13 cellular contexts compared by ENCODE assay signal in the genomic region with DNA sequence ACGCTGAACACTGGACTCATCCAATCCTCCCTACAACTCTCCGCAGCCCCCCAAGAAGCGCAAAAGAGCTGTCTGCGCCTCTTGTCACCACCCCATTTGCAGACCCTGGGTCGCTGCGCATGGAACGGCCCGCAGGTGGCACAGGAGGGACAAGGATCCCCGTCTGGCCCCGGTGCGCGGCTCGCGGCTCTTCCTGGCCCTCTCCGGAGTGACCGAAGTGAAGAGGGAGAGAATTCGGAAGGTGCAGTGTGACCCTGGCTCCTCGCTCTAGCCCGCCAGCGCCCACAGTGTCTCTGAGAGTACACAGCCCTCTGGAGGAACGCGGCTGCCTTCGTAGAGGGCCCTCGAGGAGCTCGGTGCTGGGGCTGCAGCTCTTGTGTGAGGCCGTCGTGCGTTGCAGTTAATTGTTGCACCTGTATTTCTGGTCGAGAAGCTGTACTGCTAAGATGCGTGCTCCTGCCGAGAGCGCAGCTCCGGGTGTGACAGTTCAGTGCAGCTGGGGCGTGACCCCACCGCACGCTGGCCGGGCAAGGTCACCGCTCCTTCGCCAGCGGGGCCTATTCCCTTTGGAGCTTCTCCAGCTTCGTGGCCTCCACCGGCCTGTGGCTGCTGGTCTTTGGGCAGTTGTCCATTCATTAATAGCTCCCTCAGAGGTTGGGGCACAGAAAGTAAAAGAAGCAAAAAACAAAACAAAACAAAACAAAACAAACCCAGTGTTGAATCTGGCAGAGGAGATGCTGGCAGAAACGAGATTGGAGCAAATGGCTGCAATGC.
DNase-seq lines count a peak whose midpoint lies in the region; TF ChIP-seq lines count a peak whose summit lies in the region.
"Had no signal": no experiment of that assay in that cellular context is flagged by ENCODE, and none has a peak within 500 bp of the region (broad histone marks: within the 10 kb centered on the region; RNA-seq: fewer than 3 reads in every experiment).

No MANE protein-coding gene starts in this region.

- no peaks in the 10 kb centered on the region for H3K9me3 ChIP-seq in iPS-15b (ENCODE audit: control insufficient read depth, insufficient read depth, low read length)
- no peaks in the 10 kb centered on the region for H3K9me3 ChIP-seq in parathyroid adenoma (ENCODE audit: control insufficient read depth, low read length)
- no peaks in the 10 kb centered on the region for H3K9me3 ChIP-seq in BE2C

- H3K27ac ChIP-seq in parathyroid adenoma, result no peak overlapping the region

- in situ Hi-C loops in G401 (cut with HindIII; ENCODE audit: low sequenced_read_pairs), result no loop called here

- no peak overlapping the region for H3K9ac ChIP-seq in iPS-15b (ENCODE audit: low read depth, low read length)
- H3K9ac ChIP-seq in parathyroid adenoma, result no peak overlapping the region

- H3K4me3 ChIP-seq in H7 (ENCODE audit: insufficient read depth, low read depth, low read length) (no peak overlapping the region), iPS-15b (ENCODE audit: low read depth, low read length) (peak overlapping the region; percentile 21), parathyroid adenoma (ENCODE audit: low read depth, low read length) (peak overlapping the region; percentile 16), BE2C (ENCODE audit: low read depth, low read length) (no peak overlapping the region)

- TF ChIP-seq CTCF in parathyroid adenoma (IDR thresholded peaks at IDR 0.05), result peak; percentile 8
- no peak for TF ChIP-seq CTCF in BE2C (IDR thresholded peaks at IDR 0.05; ENCODE audit: low read depth, low read length)

- peak overlapping the region; percentile 65 for H3K4me2 ChIP-seq in parathyroid adenoma (ENCODE audit: low read length)

- peaks cover 4% of the 10 kb centered on the region for H3K4me1 ChIP-seq in iPS-15b (ENCODE audit: control insufficient read depth, insufficient read depth, low read length)
- no peaks in the 10 kb centered on the region for H3K4me1 ChIP-seq in parathyroid adenoma
- no peaks in the 10 kb centered on the region for H3K4me1 ChIP-seq in BE2C

- H3K27me3 ChIP-seq in H7 (ENCODE audit: control insufficient read depth, insufficient read depth, low read length) (no peaks in the 10 kb centered on the region), iPS-15b (ENCODE audit: control insufficient read depth, insufficient read depth, low read length) (peaks cover 20% of the 10 kb centered on the region), parathyroid adenoma (ENCODE audit: control insufficient read depth, insufficient read depth, low read length) (no peaks in the 10 kb centered on the region), BE2C (no peaks in the 10 kb centered on the region)

- H3K36me3 ChIP-seq in H7 (replicated peaks; ENCODE audit: control insufficient read depth, insufficient read depth, low read length) (no peaks in the 10 kb centered on the region), iPS-15b (ENCODE audit: control insufficient read depth, insufficient read depth, low read length) (no peaks in the 10 kb centered on the region), parathyroid adenoma (ENCODE audit: control insufficient read depth, insufficient read depth, low read length) (no peaks in the 10 kb centered on the region), BE2C (no peaks in the 10 kb centered on the region)

- DNase-seq in H7 (peak; percentile 76), NCI-H524 treated with DMSO at 0.1 percent for 48 hours (lab: John Stamatoyannopoulos, UW) (peak; percentile 2), glomerular visceral epithelial cell (ENCODE audit: extremely low spot score) (no peak), BE2C (no peak), cerebellar nuclear complex (lab: John Stamatoyannopoulos, UW) (no peak), G401 (ENCODE audit: low spot score) (no peak)
- DNase-seq: activated CD8-positive, alpha-beta T cell treated with anti-CD3 and anti-CD28 coated beads, Interleukin-2, amount 10 ng/mL, durations not matched to agents 7 days and 5 days; effector memory CD8-positive, alpha-beta T cell; HFFc6; mesenchymal stem cell; T-helper 1 cell had no signal

- no peaks in the 10 kb centered on the region for H3K79me2 ChIP-seq in parathyroid adenoma

- peak overlapping the region; percentile 75 for H2AFZ ChIP-seq in parathyroid adenoma

Comparison
In these comparisons a context has a peak if more than half of its experiments do, and no peak if none do; other contexts are left out.
1. DNase-seq: peak in H7 (single experiment) and NCI-H524 treated with DMSO at 0.1 percent for 48 hours (single experiment); none in glomerular visceral epithelial cell (single experiment), BE2C (single experiment), cerebellar nuclear complex (0 of 2) and G401 (single experiment).
2. H3K4me3 ChIP-seq: peak in iPS-15b (single experiment) and parathyroid adenoma (single experiment); none in H7 (single experiment) and BE2C (single experiment).